ENCODE assay signal across 8 cellular contexts in genomic region chr1:234604726-234605492, GRCh38. TPM values are rescaled to one million over a fixed set of nuclear protein-coding genes. Genes with fewer than 3 reads are reported as not detected.
DNase-seq lines count a peak whose midpoint lies in the region; ATAC-seq and TF ChIP-seq lines count a peak whose summit lies in the region.

No MANE protein-coding gene starts in this region.

- H3K27ac Mint-ChIP-seq in T-helper 1 cell treated with Interleukin-12 subunit alpha and Interleukin-12 subunit beta and Interleukin-4 antibody, amounts not matched to agents 30 μg/mL and 1 μg/mL, for 36 hours = peak overlapping the region; percentile 94

- ATAC-seq in Right ventricle myocardium inferior = no peak
- peak; percentile 8 for ATAC-seq in omental fat pad (ENCODE audit: low FRiP score)

- 0 to 2% methylated on average over 8 of the region's 8 CpGs for WGBS in esophagus squamous epithelium, 2 donors

- intact Hi-C loops in Right ventricle myocardium inferior (cut with DNase I) = no loop called here
- intact Hi-C loops in esophagus squamous epithelium (cut with DNase I) = loop anchor here (5.0 kb wide), 2 partner anchors 117 to 472 kb away; no protein-coding TSS in a partner anchor

- TF ChIP-seq CTCF in cardiac muscle cell (IDR thresholded peaks at IDR 0.05; ENCODE audit: low read depth, low read length) (no peak), esophagus squamous epithelium (IDR thresholded peaks at IDR 0.05) (no peak), omental fat pad (IDR thresholded peaks at IDR 0.05) (no peak)

- DNase-seq in cardiac muscle cell (ENCODE audit: low read depth in 1 of 2, low spot score in 1 of 2) = peak in 1 of 2 donors; percentile 59
- no peak for DNase-seq in Right ventricle myocardium inferior (ENCODE audit: missing footprints)
- DNase-seq in esophagus squamous epithelium (lab: John Stamatoyannopoulos, UW) = no peak
- DNase-seq in omental fat pad (ENCODE audit: low spot score) = no peak
- DNase-seq in ureter (ENCODE audit: low spot score) = no peak
- no peak for DNase-seq in NCI-H774 (lab: John Stamatoyannopoulos, UW)
- DNase-seq in NCI-H1417 treated with DMSO at 0.1 percent for 48 hours (lab: John Stamatoyannopoulos, UW) = no peak

- H3K4me3 Mint-ChIP-seq in T-helper 1 cell treated with Interleukin-12 subunit alpha and Interleukin-12 subunit beta and Interleukin-4 antibody, amounts not matched to agents 30 μg/mL and 1 μg/mL, for 36 hours = peak overlapping the region; percentile 81

- peaks cover 53% of the 10 kb centered on the region for H3K36me3 Mint-ChIP-seq in T-helper 1 cell treated with Interleukin-12 subunit alpha and Interleukin-12 subunit beta and Interleukin-4 antibody, amounts not matched to agents 30 μg/mL and 1 μg/mL, for 36 hours (ENCODE audit: low read depth)

- H3K27ac ChIP-seq in cardiac muscle cell = peak overlapping the region; percentile 98
- H3K27ac ChIP-seq in esophagus squamous epithelium = peak overlapping the region; percentile 99 to 100 (median 100)

- peaks cover 34% of the 10 kb centered on the region for H3K4me1 ChIP-seq in cardiac muscle cell (ENCODE audit: low read depth)
- peaks cover 13 to 77% (median 32%) of the 10 kb centered on the region in 3 donors for H3K4me1 ChIP-seq in esophagus squamous epithelium

- H3K9me3 Mint-ChIP-seq in T-helper 1 cell treated with Interleukin-12 subunit alpha and Interleukin-12 subunit beta and Interleukin-4 antibody, amounts not matched to agents 30 μg/mL and 1 μg/mL, for 36 hours = no peaks in the 10 kb centered on the region

- H3K36me3 ChIP-seq in cardiac muscle cell (peaks cover 27% of the 10 kb centered on the region), esophagus squamous epithelium (peaks cover 6 to 22% (median 20%) of the 10 kb centered on the region in 3 donors)

- H3K9me3 ChIP-seq in cardiac muscle cell (ENCODE audit: low read depth) = no peaks in the 10 kb centered on the region
- H3K9me3 ChIP-seq in esophagus squamous epithelium = no peaks in the 10 kb centered on the region

- TF ChIP-seq POLR2A in esophagus squamous epithelium (IDR thresholded peaks at IDR 0.05) = no peak

- H3K27me3 ChIP-seq in cardiac muscle cell (no peaks in the 10 kb centered on the region), esophagus squamous epithelium (no peaks in the 10 kb centered on the region)

- no peaks in the 10 kb centered on the region for H3K27me3 Mint-ChIP-seq in T-helper 1 cell treated with Interleukin-12 subunit alpha and Interleukin-12 subunit beta and Interleukin-4 antibody, amounts not matched to agents 30 μg/mL and 1 μg/mL, for 36 hours (ENCODE audit: low read depth)

- H3K4me3 ChIP-seq in cardiac muscle cell (peak overlapping the region; percentile 95), esophagus squamous epithelium (peak overlapping the region; percentile 70 to 98 (median 85))

- H3K4me1 Mint-ChIP-seq in T-helper 1 cell treated with Interleukin-12 subunit alpha and Interleukin-12 subunit beta and Interleukin-4 antibody, amounts not matched to agents 30 μg/mL and 1 μg/mL, for 36 hours (ENCODE audit: low read depth) = peaks cover 48% of the 10 kb centered on the region

RNA-seq across cellular contexts. Expression of gene IRF2BP2, which starts 5.1 kb away (rescaled TPM):
- total RNA-seq in cardiac muscle cell (84.0 and 113 TPM in 2 replicates), Right ventricle myocardium inferior (116 TPM), esophagus squamous epithelium (10 to 100 TPM; 52.5 to 66.8 (median 57.6) TPM), omental fat pad (10 to 100 TPM; 39.4 to 67.1 (median 40.0) TPM), ureter (118 TPM)
- 24.3 and 33.2 TPM in 2 replicates for polyA plus RNA-seq in cardiac muscle cell
